Comparison of ENCODE assay signal across 8 cellular contexts in genomic region chr11:14380125-14380936, GRCh38. TPM values are rescaled to one million over a fixed set of nuclear protein-coding genes. Genes with fewer than 3 reads are reported as not detected.
DNase-seq lines count a peak whose midpoint lies in the region; ATAC-seq, FAIRE-seq and TF ChIP-seq lines count a peak whose summit lies in the region.

No MANE protein-coding gene starts in this region.

- WGBS in gastroesophageal sphincter (ENCODE audit: low coverage in 1 of 2), 2 donors: 65 to 72% methylated on average over 8 of the region's 14 CpGs

- H3K4me3 ChIP-seq in GM12864 (ENCODE audit: low read depth, low read length): peak overlapping the region; percentile 51; the same call in 1 of the 2 replicates
- H3K4me3 ChIP-seq in gastroesophageal sphincter: peak overlapping the region; percentile 45 to 54
- H3K4me3 ChIP-seq in skeletal muscle cell (ENCODE audit: low read depth, low read length): peak overlapping the region; percentile 56

- TF ChIP-seq POLR2A in gastroesophageal sphincter (IDR thresholded peaks at IDR 0.05): no peak
- TF ChIP-seq POLR2A in GM12892 (IDR thresholded peaks at IDR 0.05; ENCODE audit: low read depth, low read length): no peak

- TF ChIP-seq EP300 in gastroesophageal sphincter (IDR thresholded peaks at IDR 0.05): no peak

- FAIRE-seq in GM12892 (lab: Jason Lieb, UNC) (no peak), urothelium cell line (lab: Jason Lieb, UNC) (no peak)

- DNase-seq in GM12864 (ENCODE audit: low read depth) (no peak), skeletal muscle cell (ENCODE audit: low read depth) (no peak), GM12892 (ENCODE audit: insufficient read length) (no peak), urothelium cell line (ENCODE audit: low spot score) (no peak)
- DNase-seq in stimulated activated naive CD4-positive, alpha-beta T cell treated with Interleukin-2 at 50 U/mL for 16 hours (lab: John Stamatoyannopoulos, UW): no peak

- peaks cover 0 to 34% (median 14%) of the 10 kb centered on the region in 3 donors for H3K4me1 ChIP-seq in gastroesophageal sphincter

- no peaks in the 10 kb centered on the region for H3K9me3 ChIP-seq in gastroesophageal sphincter

- H3K27ac ChIP-seq in VCaP: peak overlapping the region; percentile 91
- H3K27ac ChIP-seq in gastroesophageal sphincter: peak overlapping the region in 3 of 4 donors; percentile 36 to 84 (median 80)

- no peak for ATAC-seq in gastroesophageal sphincter
- no peak for ATAC-seq in HG02938 (IDR thresholded peaks at IDR 0.05; ENCODE audit: unreplicated experiment)

- H3K36me3 ChIP-seq in gastroesophageal sphincter: no peaks in the 10 kb centered on the region

- TF ChIP-seq CTCF in GM12864 (IDR thresholded peaks at IDR 0.05; ENCODE audit: low read depth, low read length, missing control alignments) (no peak), VCaP (conservative IDR thresholded peaks at IDR 0.05) (no peak), gastroesophageal sphincter (IDR thresholded peaks at IDR 0.05) (no peak)

- no peaks in the 10 kb centered on the region for H3K27me3 ChIP-seq in gastroesophageal sphincter

RNA-seq across cellular contexts. Expression of gene RRAS2, which starts 21.3 kb away (rescaled TPM):
- 100 to 1,000 TPM in 1 of 4 donors, 10 to 100 TPM in 3; 44.0 to 110 (median 69.5) TPM for total RNA-seq in gastroesophageal sphincter
- polyA plus RNA-seq in GM12892 (2012; ENCODE audit: missing spikeins): 38.0 TPM
